In genomic region chr5:173498871-173499470, GRCh38 we compare ENCODE assay signal across 12 cellular contexts.
DNase-seq lines count a peak whose midpoint lies in the region; ATAC-seq and TF ChIP-seq lines count a peak whose summit lies in the region.
"Had no signal": no experiment of that assay in that cellular context is flagged by ENCODE, and none has a peak within 500 bp of the region (broad histone marks: within the 10 kb centered on the region; RNA-seq: fewer than 3 reads in every experiment).

No MANE protein-coding gene starts in this region.

- peak overlapping the region; percentile 60 for H3K14ac ChIP-seq in neuronal stem cell (ENCODE audit: low read length)

- no peak overlapping the region for H3K4me2 ChIP-seq in neuronal stem cell (ENCODE audit: insufficient read depth, low read length, poor library complexity, severe bottlenecking)

- no peaks in the 10 kb centered on the region for H3K79me1 ChIP-seq in neuronal stem cell (ENCODE audit: low read depth, low read length)

- in situ Hi-C loops in GM13976 (cut with MboI; ENCODE audit: low sequenced_read_pairs, unreplicated experiment), result no loop called here

- H4K91ac ChIP-seq in neuronal stem cell (ENCODE audit: low read depth, low read length, poor library complexity), result peak overlapping the region; percentile 2

- H2BK12ac ChIP-seq in neuronal stem cell (ENCODE audit: low read length), result peak overlapping the region; percentile 47

- H4K8ac ChIP-seq in neuronal stem cell (ENCODE audit: low read depth, low read length), result no peak overlapping the region

- H2AK5ac ChIP-seq in neuronal stem cell (ENCODE audit: low read depth, low read length), result peak overlapping the region; percentile 82

- no peak overlapping the region for H3K4ac ChIP-seq in neuronal stem cell (ENCODE audit: low read length)

- peak overlapping the region; percentile 32 for H2BK5ac ChIP-seq in neuronal stem cell (ENCODE audit: low read length)

- no peak for TF ChIP-seq CTCF in AG04450 (IDR thresholded peaks at IDR 0.05; ENCODE audit: low read depth, low read length)
- TF ChIP-seq CTCF in RWPE1 (conservative IDR thresholded peaks at IDR 0.05; ENCODE audit: low read depth), result no peak
- TF ChIP-seq CTCF in GM13976 (IDR thresholded peaks at IDR 0.05; ENCODE audit: borderline replicate concordance, control extremely low read depth, extremely low read depth, insufficient read depth, missing control alignments), result no peak

- no peak overlapping the region for H3K23ac ChIP-seq in neuronal stem cell (ENCODE audit: low read depth, low read length, poor library complexity)

- DNase-seq in AG04450 (ENCODE audit: low read depth, low spot score), result no peak
- no peak for DNase-seq in RWPE1 (ENCODE audit: low spot score)
- DNase-seq in Right ventricle myocardium superior, result peak; percentile 43
- peak; percentile 14 for DNase-seq in neuronal stem cell (ENCODE audit: low spot score)
- DNase-seq in HuH-7 (ENCODE audit: low spot score), result no peak
- no peak for DNase-seq in CD1c-positive myeloid dendritic cell (ENCODE audit: extremely low spot score)
- no peak for DNase-seq in GM13976 (ENCODE audit: low spot score)
- DNase-seq in GOT3 (lab: John Stamatoyannopoulos, UW), result no peak
- DNase-seq: activated CD8-positive, alpha-beta memory T cell treated with anti-CD3 and anti-CD28 coated beads for 24 hours; activated naive CD8-positive, alpha-beta T cell treated with anti-CD3 and anti-CD28 coated beads, Interleukin-2, amount 10 ng/mL, durations not matched to agents 7 days and 5 days; NCI-H1694 had no signal

- H2AFZ ChIP-seq in neuronal stem cell (ENCODE audit: low read length), result peak overlapping the region; percentile 21

- ATAC-seq in Right ventricle myocardium superior (ENCODE audit: poor library complexity), result peak; percentile 15

- peaks cover 0 to 13% of the 10 kb centered on the region in 2 donors for H3K4me1 ChIP-seq in neuronal stem cell (ENCODE audit: control insufficient read depth in 2 of 2, insufficient read depth in 1 of 2, low read depth in 1 of 2, low read length in 2 of 2)

- peak overlapping the region; percentile 89 for H3K18ac ChIP-seq in neuronal stem cell (ENCODE audit: low read length)

- H3K9ac ChIP-seq in neuronal stem cell (ENCODE audit: low read depth, low read length, poor library complexity), result no peak overlapping the region

- POLR2A ChIA-PET in AG04450 (lab: Yijun Ruan, JAX) (interaction anchor here (1.4 kb wide), 1 partner anchor 27 kb away, joined by 4 read pairs; no protein-coding TSS in a partner anchor), RWPE1 (lab: Yijun Ruan, JAX; ENCODE audit: low non-redundant PET) (no interaction called here)

- CTCF ChIA-PET in AG04450 (lab: Charles Lee), result interaction anchor here (0.7 kb wide), 1 partner anchor 88 kb away, joined by 3 read pairs; no protein-coding TSS in a partner anchor
- CTCF ChIA-PET in RWPE1 (lab: Yijun Ruan, JAX), result no interaction called here

- peak overlapping the region; percentile 34 for H2BK15ac ChIP-seq in neuronal stem cell (ENCODE audit: low read length)

- no peaks in the 10 kb centered on the region for H3K36me3 ChIP-seq in neuronal stem cell (replicated peaks in 1 of 2; ENCODE audit: control insufficient read depth in 2 of 2, insufficient read depth in 2 of 2, low read length in 2 of 2)
- H3K36me3 ChIP-seq: thyroid gland had no signal

- WGBS in neuronal stem cell (ENCODE audit: extremely low coverage in 2 of 2, insufficient read length in 2 of 2, insufficient replicate concordance in 1 of 2), 2 donors, result no CpG with 5 or more reads among the region's 12 CpGs

- H2BK120ac ChIP-seq in neuronal stem cell (ENCODE audit: low read depth, low read length), result peak overlapping the region; percentile 35

- H3K4me3 ChIP-seq in AG04450 (ENCODE audit: low read depth, low read length) (no peak overlapping the region), neuronal stem cell (ENCODE audit: low read length in 2 of 2) (no peak overlapping the region)
- H3K4me3 ChIP-seq: thyroid gland had no signal

- H3K27ac ChIP-seq in AG04450 (ENCODE audit: low read depth, low read length), result peak overlapping the region; percentile 34
- peak overlapping the region; percentile 60 for H3K27ac ChIP-seq in RWPE1
- H3K27ac ChIP-seq in neuronal stem cell (replicated peaks; ENCODE audit: low read length), result peak overlapping the region; percentile 30
- H3K27ac ChIP-seq: thyroid gland had no signal

- H3K9me3 ChIP-seq in AG04450 (ENCODE audit: control insufficient read depth, insufficient read depth, low read length) (peaks cover under 1% of the 10 kb centered on the region; the same call in 1 of the 2 replicates), neuronal stem cell (replicated peaks in 1 of 2; ENCODE audit: control insufficient read depth in 2 of 2, insufficient read depth in 1 of 2, low read depth in 1 of 2, low read length in 2 of 2) (no peaks in the 10 kb centered on the region)
- H3K9me3 ChIP-seq: thyroid gland had no signal

- intact Hi-C loops in Right ventricle myocardium superior (cut with DNase I), result no loop called here

- H3K27me3 ChIP-seq in AG04450 (ENCODE audit: control insufficient read depth, insufficient read depth, low read length) (no peaks in the 10 kb centered on the region), neuronal stem cell (ENCODE audit: control insufficient read depth in 3 of 3, insufficient read depth in 3 of 3, low read depth in 1 of 3, low read length in 3 of 3) (peaks cover 0 to 21% (median 0%) of the 10 kb centered on the region in 3 experiments)
- H3K27me3 ChIP-seq: thyroid gland had no signal

Comparison
In these comparisons a context has a peak if more than half of its experiments do, and no peak if none do; other contexts are left out.
1. DNase-seq: peak in Right ventricle myocardium superior (single experiment) and neuronal stem cell (single experiment); none in AG04450 (single experiment), RWPE1 (single experiment), HuH-7 (single experiment), CD1c-positive myeloid dendritic cell (single experiment), GM13976 (single experiment) and GOT3 (single experiment).
2. Peak in every context shown above with its lines, with median percentiles within 50 percentile points of each other: H3K27ac ChIP-seq.